In the genomic region with DNA sequence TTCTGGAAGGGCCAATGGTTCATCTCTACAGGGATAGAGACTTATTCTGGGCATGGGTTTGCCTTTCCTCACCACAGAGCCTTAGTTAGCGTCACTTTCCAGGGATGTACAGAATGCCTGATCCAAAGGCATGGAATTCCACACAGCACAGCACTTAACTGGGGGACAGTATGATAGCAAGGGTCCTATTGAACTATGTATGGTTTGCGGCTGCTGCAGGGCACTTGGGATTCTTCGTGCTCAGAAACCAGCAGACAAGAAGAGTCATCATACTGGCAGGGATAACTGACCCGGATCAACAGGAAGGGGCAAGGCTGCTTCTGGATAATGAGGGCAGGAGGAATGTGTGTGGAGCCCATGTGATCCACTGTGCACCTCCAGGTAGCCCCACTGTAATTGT, we compare ENCODE assay signal across 28 cellular contexts.
"Had no signal": no experiment of that assay in that cellular context is flagged by ENCODE, and none has a peak within 500 bp of the region (broad histone marks: within the 10 kb centered on the region; RNA-seq: fewer than 3 reads in every experiment).

No MANE protein-coding gene starts in this region.

- H3K9me3 ChIP-seq: esophagus squamous epithelium, heart right ventricle, lower lobe of right lung, mucosa of descending colon, pancreas, right lobe of liver, stomach, thyroid gland had no signal

- H3K27me3 ChIP-seq: esophagus squamous epithelium, heart right ventricle, pancreas, right lobe of liver, stomach, thyroid gland had no signal

- DNase-seq: cerebellar nuclear complex; cortex of kidney; effector memory CD8-positive, alpha-beta T cell; erythroblast; esophagus squamous epithelium; foreskin melanocyte; glutamatergic neuron; heart right ventricle; hippocampal formation; kidney glomerular epithelial cell; left ventricle myocardium superior; lower lobe of right lung; mucosa of descending colon; naive thymus-derived CD4-positive, alpha-beta T cell; occipital lobe; pancreas; retina; right lobe of liver; stimulated activated CD4-positive, alpha-beta T cell treated with anti-CD3 and anti-CD28 coated beads, Interleukin-12 subunit alpha, Interleukin-12 subunit beta, amount 100 ng/mL, for 4 hours; stimulated activated CD4-positive, alpha-beta T cell treated with anti-CD3 and anti-CD28 coated beads, Interleukin-1b, Interleukin-23, amount 100 ng/mL, for 48 hours; stimulated activated CD4-positive, alpha-beta T cell treated with anti-CD3 and anti-CD28 coated beads, Interleukin-4, amount 100 ng/mL, for 1 hour; stimulated activated CD8-positive, alpha-beta memory T cell treated with anti-CD3 and anti-CD28 coated beads, Interleukin-4, amount 100 ng/mL, for 48 hours; stimulated activated naive CD4-positive, alpha-beta T cell treated with Interleukin-2 at 50 U/mL for 16 hours; stomach; thyroid gland had no signal

- H3K36me3 ChIP-seq: esophagus squamous epithelium, heart right ventricle, lower lobe of right lung, pancreas, right lobe of liver, stomach, thyroid gland had no signal

- H3K9me3 Mint-ChIP-seq: effector memory CD8-positive, alpha-beta T cell; mesothelial cell of epicardium; naive thymus-derived CD4-positive, alpha-beta T cell had no signal

- H3K4me3 ChIP-seq: esophagus squamous epithelium, heart right ventricle, lower lobe of right lung, mucosa of descending colon, pancreas, right lobe of liver, smooth muscle cell, stomach, thyroid gland had no signal

- H3K27ac ChIP-seq: esophagus squamous epithelium, heart right ventricle, lower lobe of right lung, pancreas, right lobe of liver, stomach, thyroid gland had no signal

- H3K4me2 ChIP-seq: smooth muscle cell had no signal

- ATAC-seq: effector memory CD8-positive, alpha-beta T cell; heart right ventricle; left ventricle myocardium superior; lower lobe of right lung; mucosa of descending colon; naive thymus-derived CD4-positive, alpha-beta T cell; pancreas; right lobe of liver had no signal

- H3K27me3 Mint-ChIP-seq: effector memory CD8-positive, alpha-beta T cell; naive thymus-derived CD4-positive, alpha-beta T cell; type B pancreatic cell had no signal

- H3K27ac Mint-ChIP-seq: effector memory CD8-positive, alpha-beta T cell; mesothelial cell of epicardium; type B pancreatic cell had no signal

- H3K4me1 ChIP-seq: lower lobe of right lung, pancreas, right lobe of liver had no signal

- H3K4me3 Mint-ChIP-seq: effector memory CD8-positive, alpha-beta T cell; mesothelial cell of epicardium; naive thymus-derived CD4-positive, alpha-beta T cell; type B pancreatic cell had no signal
